8 cellular contexts compared by ENCODE assay signal in the genomic region with DNA sequence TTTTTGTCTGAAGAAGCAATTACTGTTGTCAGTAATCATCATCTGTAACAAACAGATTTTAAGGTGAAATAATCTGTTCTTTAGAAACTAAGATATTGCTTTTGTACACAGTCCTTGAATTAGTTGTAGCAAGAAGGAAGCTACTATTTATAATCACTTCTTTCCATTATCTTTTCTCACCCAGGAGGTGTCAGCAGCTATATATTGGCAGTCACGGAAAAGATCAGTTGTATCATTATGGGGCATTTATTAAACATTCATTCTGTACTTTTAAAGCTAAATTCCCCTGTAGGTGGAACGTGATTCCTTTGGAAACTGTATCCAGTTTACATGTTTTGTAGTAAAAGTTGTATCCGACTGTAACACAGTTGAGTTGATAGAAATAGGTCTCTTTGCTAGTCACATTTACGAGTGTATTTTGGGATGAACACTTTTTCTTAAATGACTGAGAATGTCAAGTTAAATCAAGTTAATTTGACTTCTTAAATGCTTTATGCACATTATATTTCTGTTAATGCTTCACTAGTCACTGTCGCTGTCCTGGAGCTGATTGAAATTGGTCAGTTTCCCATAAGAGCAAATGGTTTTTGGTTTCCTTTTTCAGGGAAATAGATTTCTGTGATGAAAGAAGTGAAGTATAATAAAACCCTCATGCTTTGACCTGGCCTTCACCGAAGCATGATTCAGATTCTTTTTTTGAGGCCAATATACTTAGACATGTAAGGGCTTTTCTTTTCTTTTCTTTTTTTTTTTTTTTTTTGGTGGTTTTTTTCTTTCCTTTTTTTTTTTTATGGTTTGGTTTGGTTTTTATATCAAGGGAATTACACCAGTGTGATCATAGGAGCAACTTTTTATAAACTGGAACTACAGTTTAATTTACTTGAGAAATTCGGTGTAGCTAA. TPM values are rescaled to one million over a fixed set of nuclear protein-coding genes. Genes with fewer than 3 reads are reported as not detected.
A peak's percentile ranks its signal among the peaks of the same experiment; 100 is the strongest.
DNase-seq lines count a peak whose midpoint lies in the region; ATAC-seq, FAIRE-seq and TF ChIP-seq lines count a peak whose summit lies in the region.

No MANE protein-coding gene starts in this region.

- no peaks in the 10 kb centered on the region for H3K9me3 ChIP-seq in endothelial cell of umbilical vein (replicated peaks; ENCODE audit: control insufficient read depth, insufficient read depth, low read length)
- H3K9me3 ChIP-seq in neuron (ENCODE audit: low read length), result peaks cover 1% of the 10 kb centered on the region

- peaks cover 94% of the 10 kb centered on the region for H3K79me2 ChIP-seq in endothelial cell of umbilical vein (ENCODE audit: control insufficient read depth, insufficient read depth, low read length)

- BruUV-seq in endothelial cell of umbilical vein (replicated peaks; lab: Mats Ljungman, UMichigan), result no TSS peak

- H2AFZ ChIP-seq in endothelial cell of umbilical vein (ENCODE audit: low read depth, low read length), result no peak overlapping the region
- H2AFZ ChIP-seq in neuron (ENCODE audit: low read depth, low read length), result no peak overlapping the region

- no peak for TF ChIP-seq CTCF in BJ (IDR thresholded peaks at IDR 0.05; ENCODE audit: insufficient read depth, low read depth, low read length)
- TF ChIP-seq CTCF in NB4 (IDR thresholded peaks at IDR 0.05; ENCODE audit: low read depth, low read length), result no peak
- TF ChIP-seq CTCF in endothelial cell of umbilical vein (IDR thresholded peaks at IDR 0.05; ENCODE audit: extremely low read depth in 1 of 2, insufficient read depth in 1 of 2, low read depth in 1 of 2, low read length in 2 of 2), result no peak

- H3K36me3 ChIP-seq in BJ (ENCODE audit: control insufficient read depth, insufficient read depth, low read length) (no peaks in the 10 kb centered on the region), endothelial cell of umbilical vein (ENCODE audit: control insufficient read depth in 2 of 2, extremely low read depth in 1 of 2, insufficient read depth in 2 of 2, low read length in 2 of 2) (no peaks in the 10 kb centered on the region), neuron (ENCODE audit: insufficient read depth, low read length) (peaks cover 21% of the 10 kb centered on the region)

- no peaks in the 10 kb centered on the region for H3K9me1 ChIP-seq in endothelial cell of umbilical vein (replicated peaks; ENCODE audit: control insufficient read depth, extremely low read depth, insufficient read depth, low read length)

- FAIRE-seq in endothelial cell of umbilical vein (lab: Jason Lieb, UNC), result no peak

- intact Hi-C loops in endothelial cell of umbilical vein (cut with micrococcal nuclease), result loop anchor here (5.0 to 10.0 kb wide), 4 partner anchors 695 to 1628 kb away; a partner anchor contains a TSS

- DNase-seq in BJ (ENCODE audit: low read depth) (no peak), NB4 (ENCODE audit: low read depth) (no peak), endothelial cell of umbilical vein (ENCODE audit: low read depth, low spot score) (peak; percentile 66), NCI-H1930 (lab: John Stamatoyannopoulos, UW) (no peak)

- H4K20me1 ChIP-seq in endothelial cell of umbilical vein (replicated peaks; ENCODE audit: control insufficient read depth, extremely low read depth, insufficient read depth, low read length), result peaks cover 20% of the 10 kb centered on the region

- CTCF ChIA-PET in BJ (lab: Yijun Ruan, JAX) (interaction anchor here (0.6 to 1.2 kb wide), 4 partner anchors 135 to 644 kb away, joined by 3 to 5 read pairs (median 4); no protein-coding TSS in a partner anchor), endothelial cell of umbilical vein (lab: Charles Lee) (interaction anchor here (0.6 to 1.9 kb wide), 11 partner anchors 8 to 1508 kb away, joined by 3 to 10 read pairs (median 3); no protein-coding TSS in a partner anchor)

- no peak for ATAC-seq in HG03378 (IDR thresholded peaks at IDR 0.05; ENCODE audit: unreplicated experiment)
- no peak for ATAC-seq in HG02798 (IDR thresholded peaks at IDR 0.05; ENCODE audit: poor library complexity, unreplicated experiment)
- no peak for ATAC-seq in HG02840 (IDR thresholded peaks at IDR 0.05; ENCODE audit: low FRiP score, unreplicated experiment)

- peak overlapping the region; percentile 10 for H3K4me3 ChIP-seq in BJ (ENCODE audit: low read depth, low read length)
- peak overlapping the region; percentile 83 for H3K4me3 ChIP-seq in NB4 (ENCODE audit: low read depth, low read length)
- H3K4me3 ChIP-seq in endothelial cell of umbilical vein (replicated peaks in 1 of 3; ENCODE audit: insufficient read depth in 1 of 3, low read depth in 1 of 3, low read length in 3 of 3), result peak overlapping the region in 1 of 3 experiments; percentile 94
- H3K4me3 ChIP-seq in neuron (ENCODE audit: low read length), result peak overlapping the region; percentile 92

- peak overlapping the region; percentile 11 for H3K27ac ChIP-seq in endothelial cell of umbilical vein (ENCODE audit: insufficient read depth, low read depth, low read length)

- H3K4me2 ChIP-seq in endothelial cell of umbilical vein (ENCODE audit: insufficient read depth, low read length), result peak overlapping the region; percentile 98

- peaks cover 30% of the 10 kb centered on the region for H3K4me1 ChIP-seq in endothelial cell of umbilical vein (ENCODE audit: control insufficient read depth, extremely low read depth, insufficient read depth, low read length)
- peaks cover 44% of the 10 kb centered on the region for H3K4me1 ChIP-seq in neuron (ENCODE audit: insufficient read depth, low read length)

- POLR2A ChIA-PET in BJ (lab: Charles Lee) (interaction anchor here (0.7 kb wide), 1 partner anchor 167 kb away, joined by 22 read pairs; no protein-coding TSS in a partner anchor), endothelial cell of umbilical vein (lab: Charles Lee) (no interaction called here)

- peak overlapping the region; percentile 22 for H3K9ac ChIP-seq in endothelial cell of umbilical vein (replicated peaks; ENCODE audit: extremely low read depth, insufficient read depth, low read length)

- no peaks in the 10 kb centered on the region for H3K27me3 ChIP-seq in BJ (ENCODE audit: control insufficient read depth, insufficient read depth, low read length)
- no peaks in the 10 kb centered on the region for H3K27me3 ChIP-seq in endothelial cell of umbilical vein (ENCODE audit: control insufficient read depth in 2 of 2, insufficient read depth in 2 of 2, low read length in 2 of 2)
- no peaks in the 10 kb centered on the region for H3K27me3 ChIP-seq in neuron (ENCODE audit: insufficient read depth, low read length)

- no peak for TF ChIP-seq POLR2A in NB4 (IDR thresholded peaks at IDR 0.05; ENCODE audit: extremely low read depth, insufficient read length)
- TF ChIP-seq POLR2A in endothelial cell of umbilical vein (IDR thresholded peaks at IDR 0.05; ENCODE audit: low read depth, low read length), result no peak

- dilution Hi-C loops in endothelial cell of umbilical vein (cut with MboI; ENCODE audit: extremely low pct_ligation_motif_present, low sequenced_read_pairs), result no loop called here

TF ChIP-seq in endothelial cell of umbilical vein, 7 proteins besides CTCF, POLR2A, EP300 and RAD21:
- TF ChIP-seq FOS (IDR thresholded peaks at IDR 0.05; ENCODE audit: borderline replicate concordance, insufficient read depth, low read length) (no peak), EZH2 (IDR thresholded peaks at IDR 0.05; ENCODE audit: borderline replicate concordance, low read depth, low read length, severe bottlenecking) (no peak), GATA2 (IDR thresholded peaks at IDR 0.05; ENCODE audit: insufficient read depth, insufficient read length, low read depth, low read length) (no peak), POLR2AphosphoS5 (IDR thresholded peaks at IDR 0.05; ENCODE audit: insufficient read depth, low read depth, low read length) (no peak)

RNA-seq across cellular contexts. Expression of a gene that starts 5.1 kb away (rescaled TPM):
- 114 and 143 TPM in 2 replicates for polyA plus RNA-seq in BJ (2011; rRNA removed)
- 158 and 228 TPM in 2 replicates for polyA minus RNA-seq in BJ (2011; rRNA and poly(A)+ RNA removed)
- 232 and 233 TPM in 2 replicates for total RNA-seq in endothelial cell of umbilical vein
- 175 and 178 TPM in 2 replicates for polyA plus RNA-seq in endothelial cell of umbilical vein
- polyA plus RNA-seq in endothelial cell of umbilical vein (2011; cell fraction: cytosol; rRNA removed), result 152 and 173 TPM in 2 replicates
- 179 and 220 TPM in 2 replicates for polyA plus RNA-seq in endothelial cell of umbilical vein (2011; cell fraction: nucleus; rRNA removed)
- polyA plus RNA-seq in endothelial cell of umbilical vein (2012), result 92.6 and 143 TPM in 2 replicates
- 484 and 519 TPM in 2 replicates for polyA minus RNA-seq in endothelial cell of umbilical vein
- polyA minus RNA-seq in endothelial cell of umbilical vein (2011; cell fraction: cytosol; rRNA and poly(A)+ RNA removed), result 83.3 TPM
- polyA minus RNA-seq in endothelial cell of umbilical vein (2011; cell fraction: nucleus; rRNA and poly(A)+ RNA removed), result 324 and 418 TPM in 2 replicates
